In genomic region chr4:53478671-53479456, GRCh38 we compare ENCODE assay signal across 13 cellular contexts.
DNase-seq lines count a peak whose midpoint lies in the region; ATAC-seq, FAIRE-seq and TF ChIP-seq lines count a peak whose summit lies in the region.
"Had no signal": no experiment of that assay in that cellular context is flagged by ENCODE, and none has a peak within 500 bp of the region (broad histone marks: within the 10 kb centered on the region; RNA-seq: fewer than 3 reads in every experiment).

No MANE protein-coding gene starts in this region.

- no peak overlapping the region for H3K27ac Mint-ChIP-seq in CD8-positive, alpha-beta T cell
- no peak overlapping the region for H3K27ac Mint-ChIP-seq in activated naive CD8-positive, alpha-beta T cell treated with anti-CD3 and anti-CD28 coated beads, Interleukin-2, amount 50 U/mL, for 24 hours
- H3K27ac Mint-ChIP-seq: B cell had no signal

- ATAC-seq in A549 (peak; percentile 30 to 58; a peak in 4 of 6 replicates), HG03520 (IDR thresholded peaks at IDR 0.05; ENCODE audit: unreplicated experiment) (no peak)
- no peak for ATAC-seq in CD8-positive, alpha-beta T cell
- no peak for ATAC-seq in activated naive CD8-positive, alpha-beta T cell treated with anti-CD3 and anti-CD28 coated beads, Interleukin-2, amount 50 U/mL, for 24 hours

- FAIRE-seq in A549 (lab: Jason Lieb, UNC): no peak

- H3K9me3 ChIP-seq in A549: no peaks in the 10 kb centered on the region
- H3K9me3 ChIP-seq in CD8-positive, alpha-beta T cell (ENCODE audit: low read length): no peaks in the 10 kb centered on the region
- H3K9me3 ChIP-seq: left ventricle myocardium inferior, neutrophil had no signal

- intact Hi-C loops in CD8-positive, alpha-beta T cell (cut with DNase I, micrococcal nuclease): no loop called here

- no peak overlapping the region for H3K4me3 Mint-ChIP-seq in CD8-positive, alpha-beta T cell
- no peak overlapping the region for H3K4me3 Mint-ChIP-seq in activated naive CD8-positive, alpha-beta T cell treated with anti-CD3 and anti-CD28 coated beads, Interleukin-2, amount 50 U/mL, for 24 hours
- H3K4me3 Mint-ChIP-seq: B cell had no signal

- no peaks in the 10 kb centered on the region for H3K36me3 ChIP-seq in CD8-positive, alpha-beta T cell (ENCODE audit: insufficient read depth, low read length)
- H3K36me3 ChIP-seq: neutrophil had no signal

- TF ChIP-seq EP300 in A549 (IDR thresholded peaks at IDR 0.05): no peak

- H3K36me3 Mint-ChIP-seq in CD8-positive, alpha-beta T cell: no peaks in the 10 kb centered on the region
- no peaks in the 10 kb centered on the region for H3K36me3 Mint-ChIP-seq in activated naive CD8-positive, alpha-beta T cell treated with anti-CD3 and anti-CD28 coated beads, Interleukin-2, amount 50 U/mL, for 24 hours (ENCODE audit: low read depth)

- peak overlapping the region in 1 of 2 experiments; percentile 54; a peak in 2 of 6 replicates for H3K27ac ChIP-seq in A549
- no peak overlapping the region for H3K27ac ChIP-seq in CD8-positive, alpha-beta T cell (ENCODE audit: low read depth, low read length)
- H3K27ac ChIP-seq: left ventricle myocardium inferior, neutrophil had no signal

- no peaks in the 10 kb centered on the region for H3K4me1 Mint-ChIP-seq in CD8-positive, alpha-beta T cell (ENCODE audit: low read depth)
- peaks cover 2% of the 10 kb centered on the region for H3K4me1 Mint-ChIP-seq in activated naive CD8-positive, alpha-beta T cell treated with anti-CD3 and anti-CD28 coated beads, Interleukin-2, amount 50 U/mL, for 24 hours
- H3K4me1 Mint-ChIP-seq: B cell had no signal

- WGBS in A549 (ENCODE audit: missing lambda C conversion rate): 84% methylated on average over 4 of the region's 4 CpGs

- CTCF ChIA-PET in A549 (lab: Yijun Ruan, JAX): no interaction called here
- CTCF ChIA-PET in CD8-positive, alpha-beta T cell (lab: Charles Lee): interaction anchor here (1.1 kb wide), 1 partner anchor 756 kb away, joined by 3 read pairs; no protein-coding TSS in a partner anchor

- H3K4me2 ChIP-seq in A549: no peak overlapping the region

- H3K4me3 ChIP-seq in A549: no peak overlapping the region
- H3K4me3 ChIP-seq in HFF-Myc (replicated peaks; ENCODE audit: low read depth, low read length): no peak overlapping the region
- H3K4me3 ChIP-seq in CD8-positive, alpha-beta T cell (ENCODE audit: low read depth, low read length): no peak overlapping the region
- H3K4me3 ChIP-seq: left ventricle myocardium inferior had no signal

- peak in 1 of 2 experiments; percentile 45 for DNase-seq in A549 (ENCODE audit: low read depth in 1 of 2, low spot score in 1 of 2)
- DNase-seq in HFF-Myc (ENCODE audit: extremely low read depth, low read depth): peak; percentile 65
- peak; percentile 55 for DNase-seq in amniotic stem cell (lab: John Stamatoyannopoulos, UW)
- DNase-seq in hepatic stellate cell (ENCODE audit: low spot score): peak; percentile 41
- no peak for DNase-seq in CD8-positive, alpha-beta T cell
- DNase-seq in DMS53 (lab: John Stamatoyannopoulos, UW): no peak
- no peak for DNase-seq in activated naive CD8-positive, alpha-beta T cell treated with anti-CD3 and anti-CD28 coated beads, Interleukin-2, amount 50 U/mL, for 24 hours
- DNase-seq: left ventricle myocardium inferior; NCI-H345; stimulated activated naive CD4-positive, alpha-beta T cell treated with Interleukin-2 at 50 U/mL for 16 hours had no signal

- TF ChIP-seq CTCF in A549 (IDR thresholded peaks at IDR 0.05) (no peak), HFF-Myc (IDR thresholded peaks at IDR 0.05; ENCODE audit: low read depth, low read length, missing control alignments) (no peak)
- no peak for TF ChIP-seq CTCF in CD8-positive, alpha-beta T cell (IDR thresholded peaks at IDR 0.05)

- peaks cover 12% of the 10 kb centered on the region for H3K27me3 Mint-ChIP-seq in CD8-positive, alpha-beta T cell (ENCODE audit: low read depth)
- peaks cover 14% of the 10 kb centered on the region for H3K27me3 Mint-ChIP-seq in activated naive CD8-positive, alpha-beta T cell treated with anti-CD3 and anti-CD28 coated beads, Interleukin-2, amount 50 U/mL, for 24 hours

- POLR2A ChIA-PET in A549 (lab: Yijun Ruan, JAX): no interaction called here
- POLR2A ChIA-PET in CD8-positive, alpha-beta T cell (lab: Charles Lee): no interaction called here

- TF ChIP-seq POLR2A in A549 (IDR thresholded peaks at IDR 0.05; ENCODE audit: low read length): no peak

- no peaks in the 10 kb centered on the region for H3K27me3 ChIP-seq in CD8-positive, alpha-beta T cell (ENCODE audit: insufficient read depth, low read length)
- H3K27me3 ChIP-seq: neutrophil had no signal

- H3K9me3 Mint-ChIP-seq in CD8-positive, alpha-beta T cell: no peaks in the 10 kb centered on the region
- H3K9me3 Mint-ChIP-seq in activated naive CD8-positive, alpha-beta T cell treated with anti-CD3 and anti-CD28 coated beads, Interleukin-2, amount 50 U/mL, for 24 hours: peaks cover 5% of the 10 kb centered on the region

- TF ChIP-seq RAD21 in A549 (conservative IDR thresholded peaks at IDR 0.05 in 1 of 2, IDR thresholded peaks at IDR 0.05 in 1 of 2): no peak

- peaks cover 15% of the 10 kb centered on the region for H3K4me1 ChIP-seq in A549
- no peaks in the 10 kb centered on the region for H3K4me1 ChIP-seq in CD8-positive, alpha-beta T cell (ENCODE audit: insufficient read depth, low read length)
- H3K4me1 ChIP-seq: left ventricle myocardium inferior had no signal

TF ChIP-seq in A549, 52 proteins besides CTCF, POLR2A, EP300 and RAD21:
- TF ChIP-seq FOSL2 (IDR thresholded peaks at IDR 0.05) (no peak), FOSL2 (CRISPR knock-in tag; IDR thresholded peaks at IDR 0.05) (peak; percentile 30; the same call in 1 of the 2 replicates), MAFK (IDR thresholded peaks at IDR 0.05; ENCODE audit: partially characterized antibody) (peak; percentile 71), TFCP2L1 (CRISPR knock-in tag; IDR thresholded peaks at IDR 0.05) (no peak)

Comparison
In these comparisons a context has a peak if more than half of its experiments do, and no peak if none do; other contexts are left out.
1. ATAC-seq: peak in A549 (2 of 2); none in CD8-positive, alpha-beta T cell (single experiment), activated naive CD8-positive, alpha-beta T cell treated with anti-CD3 and anti-CD28 coated beads, Interleukin-2, amount 50 U/mL, for 24 hours (single experiment) and HG03520 (single experiment).
2. DNase-seq: peak in HFF-Myc (single experiment), amniotic stem cell (single experiment) and hepatic stellate cell (single experiment); none in CD8-positive, alpha-beta T cell (0 of 7), DMS53 (single experiment) and activated naive CD8-positive, alpha-beta T cell treated with anti-CD3 and anti-CD28 coated beads, Interleukin-2, amount 50 U/mL, for 24 hours (single experiment).